In the genomic region with DNA sequence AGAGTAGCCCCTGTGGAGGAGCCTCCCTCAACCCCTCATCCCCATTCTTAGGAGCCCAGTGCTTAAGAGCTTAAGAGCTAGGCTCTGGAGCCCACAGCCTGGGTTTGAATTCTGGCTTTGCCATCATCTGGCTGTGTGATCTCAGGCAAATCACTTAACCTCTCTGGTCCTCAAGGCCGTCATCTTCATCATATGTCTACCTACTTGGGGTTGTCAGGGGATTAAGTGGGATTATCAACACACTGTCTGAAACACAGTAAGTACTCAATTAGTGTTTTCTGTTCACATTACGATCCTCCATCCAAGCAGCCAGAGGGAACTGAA, we compare ENCODE assay signal across 1 cellular context.
TF ChIP-seq lines count a peak whose summit lies in the region.

No MANE protein-coding gene starts in this region.

TF ChIP-seq in HEK293T, 16 proteins besides CTCF, POLR2A, EP300 and RAD21:
- TF ChIP-seq CTBP1 (IDR thresholded peaks at IDR 0.05; ENCODE audit: borderline replicate concordance) (no peak), SP1 (IDR thresholded peaks at IDR 0.05) (no peak), NFRKB (IDR thresholded peaks at IDR 0.05) (no peak), ARNT (IDR thresholded peaks at IDR 0.05) (no peak), FOXA1 (IDR thresholded peaks at IDR 0.05) (no peak), L3MBTL2 (conservative IDR thresholded peaks at IDR 0.05) (no peak), SUZ12 (IDR thresholded peaks at IDR 0.05) (no peak), BHLHE40 (IDR thresholded peaks at IDR 0.05; ENCODE audit: borderline replicate concordance) (no peak), HDGF (IDR thresholded peaks at IDR 0.05; ENCODE audit: borderline replicate concordance) (no peak)
